Comparison of ENCODE assay signal across 9 cellular contexts in genomic region chr10:75612904-75613684, GRCh38.
DNase-seq lines count a peak whose midpoint lies in the region; ATAC-seq and TF ChIP-seq lines count a peak whose summit lies in the region.
"Had no signal": no experiment of that assay in that cellular context is flagged by ENCODE, and none has a peak within 500 bp of the region (broad histone marks: within the 10 kb centered on the region; RNA-seq: fewer than 3 reads in every experiment).

No MANE protein-coding gene starts in this region.

- H3K14ac ChIP-seq in mesenchymal stem cell (ENCODE audit: low read length in 2 of 2) = no peak overlapping the region

- H3K4me3 ChIP-seq in mesenchymal stem cell (ENCODE audit: insufficient read depth in 1 of 2, low read depth in 1 of 2, low read length in 2 of 2) = no peak overlapping the region
- H3K4me3 ChIP-seq: BLaER1 had no signal

- H3K4me2 ChIP-seq in mesenchymal stem cell (ENCODE audit: low read length, poor library complexity, severe bottlenecking) = no peak overlapping the region
- H3K4me2 ChIP-seq: BLaER1 had no signal

- no peak overlapping the region for H3K23ac ChIP-seq in mesenchymal stem cell (ENCODE audit: low read length in 2 of 2)

- H2BK5ac ChIP-seq in mesenchymal stem cell (ENCODE audit: low read depth, low read length, poor library complexity, severe bottlenecking) = no peak overlapping the region

- H3K9ac ChIP-seq in mesenchymal stem cell (ENCODE audit: low read length) = peak overlapping the region; percentile 40
- H3K9ac ChIP-seq: BLaER1 had no signal

- H2BK12ac ChIP-seq in mesenchymal stem cell (ENCODE audit: low read length in 2 of 2) = no peak overlapping the region

- no peak overlapping the region for H2BK15ac ChIP-seq in mesenchymal stem cell (ENCODE audit: low read depth, poor library complexity, severe bottlenecking)

- H4K8ac ChIP-seq in mesenchymal stem cell (ENCODE audit: low read length) = no peak overlapping the region

- H2AFZ ChIP-seq in mesenchymal stem cell (ENCODE audit: low read depth, low read length) = no peak overlapping the region

- H3K9me3 ChIP-seq in mesenchymal stem cell (ENCODE audit: control insufficient read depth, low read length) = no peaks in the 10 kb centered on the region
- H3K9me3 ChIP-seq: BLaER1 had no signal

- no peak overlapping the region for H3K27ac ChIP-seq in mesenchymal stem cell (ENCODE audit: low read length, poor library complexity, severe bottlenecking)
- H3K27ac ChIP-seq: BLaER1 had no signal

- H4K91ac ChIP-seq in mesenchymal stem cell (ENCODE audit: low read length) = no peak overlapping the region

- H3K36me3 ChIP-seq in mesenchymal stem cell (ENCODE audit: control insufficient read depth in 1 of 2, insufficient read depth in 2 of 2, low read depth in 1 of 2, low read length in 2 of 2) = no peaks in the 10 kb centered on the region
- H3K36me3 ChIP-seq: BLaER1 had no signal

- no peaks in the 10 kb centered on the region for H3K4me1 ChIP-seq in mesenchymal stem cell (ENCODE audit: control insufficient read depth, insufficient read depth, low read depth, low read length)
- H3K4me1 ChIP-seq: BLaER1 had no signal

- H3K79me1 ChIP-seq in mesenchymal stem cell (replicated peaks; ENCODE audit: low read length, poor library complexity, severe bottlenecking) = no peaks in the 10 kb centered on the region

- H2BK120ac ChIP-seq in mesenchymal stem cell (ENCODE audit: low read depth, low read length) = no peak overlapping the region

- no peak overlapping the region for H3K18ac ChIP-seq in mesenchymal stem cell (ENCODE audit: low read depth in 1 of 2, low read length in 2 of 2)

- no peak for TF ChIP-seq CTCF in omental fat pad (IDR thresholded peaks at IDR 0.05)

- H3K27me3 ChIP-seq in mesenchymal stem cell (ENCODE audit: control insufficient read depth in 1 of 2, insufficient read depth in 1 of 2, low read length in 2 of 2) = peaks cover 0 to 21% of the 10 kb centered on the region in 2 experiments
- H3K27me3 ChIP-seq: BLaER1 had no signal

- 56% methylated on average over 3 of the region's 5 CpGs for WGBS in mesenchymal stem cell

- peak; percentile 27 for ATAC-seq in HG02798 (IDR thresholded peaks at IDR 0.05; ENCODE audit: poor library complexity, unreplicated experiment)
- ATAC-seq in omental fat pad (ENCODE audit: low FRiP score) = no peak

- H3K4ac ChIP-seq in mesenchymal stem cell (ENCODE audit: low read depth in 1 of 2, low read length in 2 of 2) = no peak overlapping the region

- DNase-seq in COLO829 (ENCODE audit: low spot score) = peak; percentile 44
- peak; percentile 53 for DNase-seq in amniotic epithelial cell (ENCODE audit: low read depth)
- DNase-seq in mesenchymal stem cell = peak; percentile 82
- no peak for DNase-seq in omental fat pad (ENCODE audit: low spot score)
- no peak for DNase-seq in DMS153 (lab: John Stamatoyannopoulos, UW)
- DNase-seq in NCI-H1930 (lab: John Stamatoyannopoulos, UW) = no peak
- no peak for DNase-seq in activated CD4-positive, alpha-beta T cell treated with anti-CD3 and anti-CD28 coated beads, Interleukin-2, amount 50 U/mL, for 48 hours

- no peak overlapping the region for H2AK5ac ChIP-seq in mesenchymal stem cell (ENCODE audit: low read length, severe bottlenecking)

Comparison
In these comparisons a context has a peak if more than half of its experiments do, and no peak if none do; other contexts are left out.
1. DNase-seq: peak in COLO829 (single experiment), amniotic epithelial cell (single experiment) and mesenchymal stem cell (single experiment); none in omental fat pad (single experiment), DMS153 (single experiment), NCI-H1930 (0 of 2) and activated CD4-positive, alpha-beta T cell treated with anti-CD3 and anti-CD28 coated beads, Interleukin-2, amount 50 U/mL, for 48 hours (0 of 2).